In the genomic region with DNA sequence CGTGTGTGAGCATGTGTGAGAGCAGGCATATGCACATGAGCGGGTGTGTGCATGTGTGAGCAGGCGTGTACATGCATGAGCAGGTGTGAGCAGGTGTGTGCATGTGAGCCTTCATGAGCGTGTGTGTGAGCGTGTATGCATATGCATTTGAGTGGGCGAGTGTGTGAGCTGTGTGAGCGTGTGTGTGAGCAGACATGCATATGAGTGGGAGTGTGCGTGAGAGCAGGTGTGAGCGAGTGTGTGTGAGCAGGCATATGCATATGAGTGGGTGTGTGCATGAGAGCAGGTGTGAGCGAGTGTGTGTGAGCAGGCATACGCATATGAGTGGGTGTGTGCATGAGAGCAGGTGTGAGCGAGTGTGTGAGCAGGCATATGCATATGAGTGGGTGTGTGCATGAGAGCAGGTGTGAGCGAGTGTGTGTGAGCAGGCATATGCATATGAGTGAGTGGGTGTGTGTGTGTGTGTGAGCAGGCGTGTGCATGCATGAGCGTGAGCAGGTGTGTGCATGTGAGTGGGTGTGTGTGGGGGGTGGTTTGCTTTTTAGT, we compare ENCODE assay signal across 17 cellular contexts. TPM values are rescaled to one million over a fixed set of nuclear protein-coding genes. Genes with fewer than 3 reads are reported as not detected.
DNase-seq lines count a peak whose midpoint lies in the region; ATAC-seq and TF ChIP-seq lines count a peak whose summit lies in the region.
"Had no signal": no experiment of that assay in that cellular context is flagged by ENCODE, and none has a peak within 500 bp of the region (broad histone marks: within the 10 kb centered on the region; RNA-seq: fewer than 3 reads in every experiment).

No MANE protein-coding gene starts in this region.

- H3K9me3 Mint-ChIP-seq in HFFc6 (peaks cover 6% of the 10 kb centered on the region), endothelial cell (ENCODE audit: unreplicated experiment) (no peaks in the 10 kb centered on the region)
- peaks cover 6% of the 10 kb centered on the region in 2 donors for H3K9me3 Mint-ChIP-seq in stimulated activated naive B cell treated with anti-CD40 and anti-IgM and Interleukin-4, amounts not matched to agents 10 μg/mL and 1 μg/mL and 100 μg/mL, for 72 hours

- no peak for ATAC-seq in stimulated activated naive B cell treated with anti-CD40 and anti-IgM and Interleukin-4, amounts not matched to agents 10 μg/mL and 1 μg/mL and 100 μg/mL, for 72 hours (replicated peaks)
- ATAC-seq in foreskin keratinocyte, result no peak
- ATAC-seq: K562 had no signal

- no peak for TF ChIP-seq CTCF in HFFc6 (IDR thresholded peaks at IDR 0.05)
- TF ChIP-seq CTCF in endothelial cell (IDR thresholded peaks at IDR 0.05; ENCODE audit: unreplicated experiment), result no peak
- no peak for TF ChIP-seq CTCF in foreskin keratinocyte (conservative IDR thresholded peaks at IDR 0.05)

- no peaks in the 10 kb centered on the region for H3K4me1 ChIP-seq in foreskin keratinocyte
- H3K4me1 ChIP-seq: HAP-1 had no signal

- H3K36me3 Mint-ChIP-seq in HFFc6 (ENCODE audit: low read depth) (peaks cover 38% of the 10 kb centered on the region), endothelial cell (ENCODE audit: low read depth, unreplicated experiment) (peaks cover 21% of the 10 kb centered on the region)
- H3K36me3 Mint-ChIP-seq in stimulated activated naive B cell treated with anti-CD40 and anti-IgM and Interleukin-4, amounts not matched to agents 10 μg/mL and 1 μg/mL and 100 μg/mL, for 72 hours, result peaks cover 47 to 68% of the 10 kb centered on the region in 2 donors

- H3K4me3 Mint-ChIP-seq in HFFc6 (no peak overlapping the region), endothelial cell (ENCODE audit: unreplicated experiment) (peak overlapping the region; percentile 45)
- no peak overlapping the region for H3K4me3 Mint-ChIP-seq in stimulated activated naive B cell treated with anti-CD40 and anti-IgM and Interleukin-4, amounts not matched to agents 10 μg/mL and 1 μg/mL and 100 μg/mL, for 72 hours
- H3K4me3 Mint-ChIP-seq: CD4-positive, alpha-beta T cell had no signal

- no peak for DNase-seq in HFFc6
- DNase-seq in endothelial cell (ENCODE audit: low spot score), result no peak
- no peak for DNase-seq in stimulated activated naive B cell treated with anti-CD40 and anti-IgM and Interleukin-4, amounts not matched to agents 10 μg/mL and 1 μg/mL and 100 μg/mL, for 72 hours
- no peak for DNase-seq in iPS-NIHi7 (ENCODE audit: extremely low spot score)
- DNase-seq in foreskin keratinocyte, result no peak
- no peak for DNase-seq in T-helper 1 cell
- DNase-seq: ACHN; CD4-positive, alpha-beta T cell; DMS153; DMS79; GDM1; GOT3; IMR-90 had no signal

- H3K27me3 Mint-ChIP-seq in HFFc6 (ENCODE audit: insufficient read depth), result peaks cover 7% of the 10 kb centered on the region; the same call in 1 of the 2 replicates
- H3K27me3 Mint-ChIP-seq in endothelial cell (ENCODE audit: unreplicated experiment), result peaks cover 7% of the 10 kb centered on the region
- no peaks in the 10 kb centered on the region for H3K27me3 Mint-ChIP-seq in stimulated activated naive B cell treated with anti-CD40 and anti-IgM and Interleukin-4, amounts not matched to agents 10 μg/mL and 1 μg/mL and 100 μg/mL, for 72 hours
- H3K27me3 Mint-ChIP-seq: CD4-positive, alpha-beta T cell had no signal

- H3K4me1 Mint-ChIP-seq in HFFc6 (ENCODE audit: low read depth), result no peaks in the 10 kb centered on the region
- no peaks in the 10 kb centered on the region for H3K4me1 Mint-ChIP-seq in endothelial cell (ENCODE audit: unreplicated experiment)
- H3K4me1 Mint-ChIP-seq in stimulated activated naive B cell treated with anti-CD40 and anti-IgM and Interleukin-4, amounts not matched to agents 10 μg/mL and 1 μg/mL and 100 μg/mL, for 72 hours, result no peaks in the 10 kb centered on the region

- no peaks in the 10 kb centered on the region for H3K27me3 ChIP-seq in foreskin keratinocyte

- H3K27ac Mint-ChIP-seq in HFFc6 (0 out of 2 replicates have a peak overlapping the region, but pooled peaks have one; percentile 5), endothelial cell (ENCODE audit: unreplicated experiment) (no peak overlapping the region)
- peak overlapping the region; percentile 33 for H3K27ac Mint-ChIP-seq in stimulated activated naive B cell treated with anti-CD40 and anti-IgM and Interleukin-4, amounts not matched to agents 10 μg/mL and 1 μg/mL and 100 μg/mL, for 72 hours
- H3K27ac Mint-ChIP-seq: CD4-positive, alpha-beta T cell had no signal

- H3K27ac ChIP-seq in foreskin keratinocyte, result no peak overlapping the region
- H3K27ac ChIP-seq: C4-2B had no signal

RNA-seq across cellular contexts. Expression of a gene that starts 30.7 kb away (rescaled TPM):
- total RNA-seq in HFFc6 (2021; fragmentation: NEBNext Ultra II Directional; extraction: Animal tissue kit (Norgen Biotek cat#: 25700)), result not detected
- total RNA-seq in endothelial cell (ENCODE audit: unreplicated experiment) (not detected), foreskin keratinocyte (not detected in 2 replicates)
- not detected in 2 replicates for polyA plus RNA-seq in foreskin keratinocyte
- total RNA-seq: CD4-positive, alpha-beta T cell; IMR-90; K562 had no signal
- polyA plus RNA-seq: BJ, IMR-90 had no signal
